Comparison of ENCODE assay signal across 8 cellular contexts in the genomic region with DNA sequence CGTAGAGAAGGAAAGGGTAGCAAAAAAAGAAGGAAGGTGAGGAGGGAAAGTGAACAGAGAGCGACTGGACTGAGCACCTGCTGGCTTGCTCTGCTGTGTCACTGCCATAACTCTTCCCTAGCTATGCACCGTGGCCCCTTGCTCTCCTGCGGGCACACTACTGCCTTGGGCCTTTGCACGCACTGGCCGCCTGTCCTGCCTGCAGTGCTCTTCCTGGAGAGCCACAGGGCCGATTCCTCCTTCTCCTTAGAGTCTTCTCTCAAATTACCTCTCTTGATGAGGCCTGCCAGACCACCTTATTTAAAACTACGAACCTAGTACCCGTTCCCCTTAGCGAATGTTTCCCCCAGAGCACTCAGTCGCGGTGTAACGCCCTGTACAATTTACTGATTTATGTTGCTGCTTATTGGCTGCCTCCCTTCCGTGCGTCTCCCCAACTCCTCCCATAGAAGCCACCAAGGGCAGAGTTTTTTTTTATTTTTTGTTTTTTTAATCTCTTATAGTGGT.
A peak's percentile ranks its signal among the peaks of the same experiment; 100 is the strongest.
DNase-seq lines count a peak whose midpoint lies in the region; ATAC-seq and TF ChIP-seq lines count a peak whose summit lies in the region.

No MANE protein-coding gene starts in this region.

- intact Hi-C loops in cardiac septum (cut with DNase I), result no loop called here

- POLR2A ChIA-PET in activated CD4-positive, alpha-beta T cell treated with anti-CD3 and anti-CD28 coated beads, Interleukin-2, amount 10 ng/mL, durations not matched to agents 7 days and 5 days (lab: Charles Lee), result no interaction called here

- ATAC-seq in HG03196 (IDR thresholded peaks at IDR 0.05; ENCODE audit: unreplicated experiment), result no peak

- no peak overlapping the region for H3K4me3 ChIP-seq in cardiac muscle cell
- H3K4me3 ChIP-seq in esophagus (ENCODE audit: low read depth in 1 of 2, low read length in 2 of 2), result peak overlapping the region; percentile 34 to 39
- peak overlapping the region; percentile 52 to 70 (median 68) for H3K4me3 ChIP-seq in skeletal muscle tissue (ENCODE audit: low read length in 3 of 3)

- no peaks in the 10 kb centered on the region for H3K27me3 Mint-ChIP-seq in activated CD4-positive, alpha-beta T cell treated with anti-CD3 and anti-CD28 coated beads, Interleukin-2, amount 10 ng/mL, durations not matched to agents 7 days and 5 days

- H3K4me1 ChIP-seq in cardiac muscle cell (ENCODE audit: low read depth), result peaks cover 30% of the 10 kb centered on the region
- H3K4me1 ChIP-seq in esophagus (ENCODE audit: control insufficient read depth in 2 of 2, insufficient read depth in 2 of 2, low read length in 1 of 2), result peaks cover 0 to 28% of the 10 kb centered on the region in 2 donors
- peaks cover 45 to 61% (median 48%) of the 10 kb centered on the region in 3 donors for H3K4me1 ChIP-seq in skeletal muscle tissue (ENCODE audit: control insufficient read depth in 3 of 3, insufficient read depth in 3 of 3, low read length in 3 of 3)

- peaks cover 62% of the 10 kb centered on the region for H3K4me1 Mint-ChIP-seq in activated CD4-positive, alpha-beta T cell treated with anti-CD3 and anti-CD28 coated beads, Interleukin-2, amount 10 ng/mL, durations not matched to agents 7 days and 5 days

- H3K9me3 ChIP-seq in cardiac muscle cell (ENCODE audit: low read depth) (no peaks in the 10 kb centered on the region), esophagus (ENCODE audit: control insufficient read depth in 2 of 2, insufficient read depth in 1 of 2, low read depth in 1 of 2, low read length in 1 of 2) (no peaks in the 10 kb centered on the region), skeletal muscle tissue (ENCODE audit: control insufficient read depth in 3 of 3, low read length in 3 of 3) (no peaks in the 10 kb centered on the region)

- H3K27ac ChIP-seq in cardiac muscle cell, result peak overlapping the region; percentile 40
- H3K27ac ChIP-seq in esophagus (ENCODE audit: low read depth in 2 of 2, low read length in 1 of 2), result peak overlapping the region; percentile 61 to 82
- peak overlapping the region; percentile 85 for H3K27ac ChIP-seq in skeletal muscle tissue (ENCODE audit: low read depth, low read length)

- peak overlapping the region; percentile 96 for H3K4me3 Mint-ChIP-seq in activated CD4-positive, alpha-beta T cell treated with anti-CD3 and anti-CD28 coated beads, Interleukin-2, amount 10 ng/mL, durations not matched to agents 7 days and 5 days

- no peaks in the 10 kb centered on the region for H3K27me3 ChIP-seq in cardiac muscle cell
- H3K27me3 ChIP-seq in esophagus (ENCODE audit: control insufficient read depth in 1 of 2, insufficient read depth in 2 of 2, low read length in 2 of 2), result no peaks in the 10 kb centered on the region
- H3K27me3 ChIP-seq in skeletal muscle tissue (ENCODE audit: control insufficient read depth in 3 of 3, insufficient read depth in 3 of 3, low read length in 3 of 3), result no peaks in the 10 kb centered on the region

- peak overlapping the region; percentile 94 for H3K27ac Mint-ChIP-seq in activated CD4-positive, alpha-beta T cell treated with anti-CD3 and anti-CD28 coated beads, Interleukin-2, amount 10 ng/mL, durations not matched to agents 7 days and 5 days

- DNase-seq in cardiac muscle cell (ENCODE audit: low read depth in 1 of 2, low spot score in 1 of 2) (no peak), cardiac septum (ENCODE audit: low spot score) (no peak), COR-L47 (lab: John Stamatoyannopoulos, UW) (no peak), NCI-H2029 (lab: John Stamatoyannopoulos, UW) (no peak)
- DNase-seq in activated CD4-positive, alpha-beta T cell treated with anti-CD3 and anti-CD28 coated beads, Interleukin-2, amount 10 ng/mL, durations not matched to agents 7 days and 5 days, result peak; percentile 70

- CTCF ChIA-PET in activated CD4-positive, alpha-beta T cell treated with anti-CD3 and anti-CD28 coated beads, Interleukin-2, amount 10 ng/mL, durations not matched to agents 7 days and 5 days (lab: Charles Lee), result no interaction called here

- no peak for TF ChIP-seq CTCF in cardiac muscle cell (IDR thresholded peaks at IDR 0.05; ENCODE audit: low read depth, low read length)

- H3K36me3 Mint-ChIP-seq in activated CD4-positive, alpha-beta T cell treated with anti-CD3 and anti-CD28 coated beads, Interleukin-2, amount 10 ng/mL, durations not matched to agents 7 days and 5 days (ENCODE audit: low read depth), result peaks cover 12% of the 10 kb centered on the region

- peak overlapping the region in 2 of 3 donors; percentile 56 to 74 for H3K9ac ChIP-seq in skeletal muscle tissue (ENCODE audit: low read depth in 1 of 3, low read length in 3 of 3)

- 47 to 56% methylated on average over 15 of the region's 15 CpGs for WGBS in esophagus, 2 donors

- H3K9me3 Mint-ChIP-seq in activated CD4-positive, alpha-beta T cell treated with anti-CD3 and anti-CD28 coated beads, Interleukin-2, amount 10 ng/mL, durations not matched to agents 7 days and 5 days, result no peaks in the 10 kb centered on the region

- H3K36me3 ChIP-seq in cardiac muscle cell (no peaks in the 10 kb centered on the region), esophagus (ENCODE audit: control insufficient read depth in 2 of 2, insufficient read depth in 2 of 2, low read length in 1 of 2) (peaks cover 0 to 2% of the 10 kb centered on the region in 2 donors), skeletal muscle tissue (ENCODE audit: control insufficient read depth in 3 of 3, insufficient read depth in 3 of 3, low read length in 3 of 3) (no peaks in the 10 kb centered on the region)
